ENCODE assay signal across 8 cellular contexts in the genomic region with DNA sequence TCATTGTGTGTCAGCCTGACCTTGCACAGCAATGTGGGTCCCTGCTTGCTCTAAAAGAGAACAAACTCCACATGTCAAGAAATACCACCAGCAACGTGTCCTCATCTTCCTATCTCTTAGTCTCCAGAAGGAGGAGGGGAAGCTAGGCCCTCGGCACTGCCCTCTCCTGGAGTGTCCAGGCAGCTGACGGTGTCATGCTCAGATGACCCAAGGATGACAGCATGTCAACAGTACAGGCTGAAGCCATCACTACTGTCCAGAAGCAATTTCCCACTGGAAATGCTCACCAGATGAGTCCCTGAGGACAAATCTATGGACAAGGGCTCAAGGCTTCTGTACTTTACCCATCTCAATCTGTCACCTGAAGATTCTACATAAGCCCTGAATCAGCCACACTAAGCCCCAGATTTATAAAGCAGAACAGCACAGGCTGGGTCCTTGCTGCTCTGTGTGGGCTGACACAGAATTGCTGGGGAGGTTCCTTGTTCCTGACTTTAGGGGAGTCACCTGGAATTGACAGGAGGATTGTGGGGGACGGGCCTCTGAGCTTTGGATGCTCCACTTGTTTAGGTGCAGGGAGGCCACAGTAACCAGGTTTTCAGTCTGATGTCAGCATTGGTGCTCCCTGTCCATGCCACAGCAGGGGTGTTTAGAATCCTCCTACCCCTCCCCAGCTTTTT.
DNase-seq lines count a peak whose midpoint lies in the region; ATAC-seq and TF ChIP-seq lines count a peak whose summit lies in the region.

No MANE protein-coding gene starts in this region.

- H4K91ac ChIP-seq in mesenchymal stem cell (ENCODE audit: low read length): no peak overlapping the region

- no peaks in the 10 kb centered on the region for H3K36me3 Mint-ChIP-seq in Caco-2 (ENCODE audit: insufficient read depth, unreplicated experiment)

- no peak overlapping the region for H2AFZ ChIP-seq in mesenchymal stem cell (ENCODE audit: low read depth, low read length)

- intact Hi-C loops in Caco-2 (cut with micrococcal nuclease; ENCODE audit: unreplicated experiment): loop anchor here (1.0 kb wide), 3 partner anchors 117 to 226 kb away; no protein-coding TSS in a partner anchor

- no peaks in the 10 kb centered on the region for H3K4me1 ChIP-seq in Caco-2
- peaks cover 16% of the 10 kb centered on the region for H3K4me1 ChIP-seq in mesenchymal stem cell (ENCODE audit: control insufficient read depth, insufficient read depth, low read depth, low read length)

- H3K36me3 ChIP-seq in Caco-2 (ENCODE audit: control insufficient read depth, insufficient read depth, low read length) (no peaks in the 10 kb centered on the region), mesenchymal stem cell (ENCODE audit: control insufficient read depth in 1 of 2, insufficient read depth in 2 of 2, low read depth in 1 of 2, low read length in 2 of 2) (no peaks in the 10 kb centered on the region)

- no TSS peak for BruUV-seq in Caco-2 (replicated peaks; lab: Mats Ljungman, UMichigan)

- H2BK15ac ChIP-seq in mesenchymal stem cell (ENCODE audit: low read depth, poor library complexity, severe bottlenecking): peak overlapping the region; percentile 31

- H3K9me3 ChIP-seq in Caco-2 (no peaks in the 10 kb centered on the region), mesenchymal stem cell (ENCODE audit: control insufficient read depth, low read length) (no peaks in the 10 kb centered on the region)

- H2BK12ac ChIP-seq in mesenchymal stem cell (ENCODE audit: low read length in 2 of 2): no peak overlapping the region

- ATAC-seq in GM21381 (IDR thresholded peaks at IDR 0.05; ENCODE audit: unreplicated experiment): no peak
- no peak for ATAC-seq in GM19455 (IDR thresholded peaks at IDR 0.05; ENCODE audit: unreplicated experiment)
- no peak for ATAC-seq in HG03442 (IDR thresholded peaks at IDR 0.05; ENCODE audit: unreplicated experiment)

- TF ChIP-seq CTCF in Caco-2 (IDR thresholded peaks at IDR 0.05; ENCODE audit: insufficient read depth in 1 of 2, low read depth in 1 of 2, low read length in 1 of 2, severe bottlenecking in 1 of 2, unreplicated experiment in 1 of 2) (peak; percentile 58 to 89), LNCAP (IDR thresholded peaks at IDR 0.05) (peak; percentile 57)

- H3K27ac Mint-ChIP-seq in Caco-2 (ENCODE audit: unreplicated experiment): no peak overlapping the region

- H3K27me3 Mint-ChIP-seq in Caco-2 (ENCODE audit: insufficient read depth, unreplicated experiment): peaks cover 14% of the 10 kb centered on the region

- CTCF ChIA-PET in Caco-2 (lab: Charles Lee): interaction anchor here (0.6 to 2.2 kb wide), 9 partner anchors 8 to 707 kb away, joined by 3 to 12 read pairs (median 4); no protein-coding TSS in a partner anchor

- H3K4me2 ChIP-seq in mesenchymal stem cell (ENCODE audit: low read length, poor library complexity, severe bottlenecking): no peak overlapping the region

- POLR2A ChIA-PET in Caco-2 (lab: Charles Lee): no interaction called here

- WGBS in mesenchymal stem cell: 59% methylated on average over 4 of the region's 4 CpGs

- no peak overlapping the region for H3K27ac ChIP-seq in mesenchymal stem cell (ENCODE audit: low read length, poor library complexity, severe bottlenecking)

- no peak overlapping the region for H3K14ac ChIP-seq in mesenchymal stem cell (ENCODE audit: low read length in 2 of 2)

- H2AK5ac ChIP-seq in mesenchymal stem cell (ENCODE audit: low read length, severe bottlenecking): no peak overlapping the region

- no peak overlapping the region for H2BK5ac ChIP-seq in mesenchymal stem cell (ENCODE audit: low read depth, low read length, poor library complexity, severe bottlenecking)

- no peak overlapping the region for H3K4me3 Mint-ChIP-seq in Caco-2 (ENCODE audit: unreplicated experiment)

- DNase-seq in Caco-2: peak; percentile 68 to 69
- DNase-seq in cerebellum (ENCODE audit: low spot score): peak; percentile 53
- DNase-seq in mesenchymal stem cell: peak; percentile 54
- DNase-seq in CD1c-positive myeloid dendritic cell (ENCODE audit: extremely low spot score): no peak

- H3K9me3 Mint-ChIP-seq in Caco-2 (ENCODE audit: unreplicated experiment): no peaks in the 10 kb centered on the region

- no peaks in the 10 kb centered on the region for H3K27me3 ChIP-seq in Caco-2 (replicated peaks; ENCODE audit: control insufficient read depth, insufficient read depth, low read length)
- H3K27me3 ChIP-seq in mesenchymal stem cell (ENCODE audit: control insufficient read depth in 1 of 2, insufficient read depth in 1 of 2, low read length in 2 of 2): peaks cover 0 to 7% of the 10 kb centered on the region in 2 experiments

- H4K8ac ChIP-seq in mesenchymal stem cell (ENCODE audit: low read length): no peak overlapping the region

- H2BK120ac ChIP-seq in mesenchymal stem cell (ENCODE audit: low read depth, low read length): no peak overlapping the region

- no peak overlapping the region for H3K4ac ChIP-seq in mesenchymal stem cell (ENCODE audit: low read depth in 1 of 2, low read length in 2 of 2)

- no peak overlapping the region for H3K9ac ChIP-seq in mesenchymal stem cell (ENCODE audit: low read length)

- H3K4me1 Mint-ChIP-seq in Caco-2 (ENCODE audit: low read depth, unreplicated experiment): no peaks in the 10 kb centered on the region

- no peak overlapping the region for H3K23ac ChIP-seq in mesenchymal stem cell (ENCODE audit: low read length in 2 of 2)

- no peak overlapping the region for H3K18ac ChIP-seq in mesenchymal stem cell (ENCODE audit: low read depth in 1 of 2, low read length in 2 of 2)

- H3K4me3 ChIP-seq in Caco-2 (ENCODE audit: low read depth, low read length) (no peak overlapping the region), mesenchymal stem cell (ENCODE audit: insufficient read depth in 1 of 2, low read depth in 1 of 2, low read length in 2 of 2) (no peak overlapping the region)

- no peaks in the 10 kb centered on the region for H3K79me1 ChIP-seq in mesenchymal stem cell (replicated peaks; ENCODE audit: low read length, poor library complexity, severe bottlenecking)
